8 cellular contexts compared by ENCODE assay signal in genomic region chr1:231241751-231242150, GRCh38. TPM values are rescaled to one million over a fixed set of nuclear protein-coding genes. Genes with fewer than 3 reads are reported as not detected.
DNase-seq lines count a peak whose midpoint lies in the region; ATAC-seq and TF ChIP-seq lines count a peak whose summit lies in the region.

No MANE protein-coding gene starts in this region.

- H3K4me1 Mint-ChIP-seq in Caco-2 (ENCODE audit: low read depth, unreplicated experiment) = peaks cover 44% of the 10 kb centered on the region
- H3K4me1 Mint-ChIP-seq in activated T-helper 17 cell treated with anti-CD3 and anti-CD28 coated beads, Interleukin-2, amount 50 U/mL, for 72 hours = peaks cover 19% of the 10 kb centered on the region

- no TSS peak for BruUV-seq in Caco-2 (replicated peaks; lab: Mats Ljungman, UMichigan)

- H3K4me2 ChIP-seq in MM.1S (ENCODE audit: low read depth, low read length) = peak overlapping the region; percentile 86
- H3K4me2 ChIP-seq in trophoblast cell (ENCODE audit: low read length) = peak overlapping the region; percentile 97

- H2AK5ac ChIP-seq in trophoblast cell (ENCODE audit: low read length) = no peak overlapping the region

- peak overlapping the region; percentile 26 for H3K18ac ChIP-seq in trophoblast cell (ENCODE audit: low read length)

- CTCF ChIA-PET in Caco-2 (lab: Charles Lee) = interaction anchor here (0.7 kb wide), 1 partner anchor 22 kb away, joined by 3 read pairs; no protein-coding TSS in a partner anchor

- H4K20me1 ChIP-seq in MM.1S (ENCODE audit: insufficient read depth, low read length) = no peaks in the 10 kb centered on the region

- H3K36me3 ChIP-seq in Caco-2 (ENCODE audit: control insufficient read depth, insufficient read depth, low read length) (peaks cover 1% of the 10 kb centered on the region; the same call in 1 of the 2 replicates), MM.1S (replicated peaks; ENCODE audit: insufficient read depth, low read length) (0 out of 2 replicates have a peak, but pooled peaks cover 3% of the 10 kb centered on the region), trophoblast cell (ENCODE audit: control insufficient read depth in 1 of 2, insufficient read depth in 2 of 2, low read length in 2 of 2) (peaks cover 6 to 9% of the 10 kb centered on the region in 2 experiments)

- H3K4me3 ChIP-seq in Caco-2 (ENCODE audit: low read depth, low read length) (peak overlapping the region; percentile 76), MM.1S (ENCODE audit: low read length) (peak overlapping the region; percentile 83), trophoblast cell (ENCODE audit: low read depth, low read length) (peak overlapping the region; percentile 79)

- H3K14ac ChIP-seq in trophoblast cell (ENCODE audit: low read length) = peak overlapping the region; percentile 28

- H3K27me3 ChIP-seq in Caco-2 (replicated peaks; ENCODE audit: control insufficient read depth, insufficient read depth, low read length) (no peaks in the 10 kb centered on the region), MM.1S (replicated peaks; ENCODE audit: insufficient read depth, low read length) (no peaks in the 10 kb centered on the region), trophoblast cell (ENCODE audit: insufficient read depth, low read length) (no peaks in the 10 kb centered on the region)

- no peak overlapping the region for H3K4ac ChIP-seq in trophoblast cell (ENCODE audit: low read depth, low read length)

- peak overlapping the region; percentile 85 for H3K9ac ChIP-seq in MM.1S (ENCODE audit: low read length)
- peak overlapping the region; percentile 68 for H3K9ac ChIP-seq in trophoblast cell (ENCODE audit: low read length)

- H3K9me3 ChIP-seq in Caco-2 (no peaks in the 10 kb centered on the region), MM.1S (replicated peaks; ENCODE audit: insufficient read depth, low read length) (no peaks in the 10 kb centered on the region), trophoblast cell (ENCODE audit: insufficient read depth, low read depth, low read length) (no peaks in the 10 kb centered on the region)

- peak overlapping the region; percentile 93 for H3K4me3 Mint-ChIP-seq in Caco-2 (ENCODE audit: unreplicated experiment)
- peak overlapping the region; percentile 94 for H3K4me3 Mint-ChIP-seq in activated T-helper 17 cell treated with anti-CD3 and anti-CD28 coated beads, Interleukin-2, amount 50 U/mL, for 72 hours

- no peaks in the 10 kb centered on the region for H3K9me2 ChIP-seq in MM.1S (replicated peaks; ENCODE audit: insufficient read depth, low read length)

- H3K9me3 Mint-ChIP-seq in Caco-2 (ENCODE audit: unreplicated experiment) = no peaks in the 10 kb centered on the region
- H3K9me3 Mint-ChIP-seq in activated T-helper 17 cell treated with anti-CD3 and anti-CD28 coated beads, Interleukin-2, amount 50 U/mL, for 72 hours = no peaks in the 10 kb centered on the region

- intact Hi-C loops in Caco-2 (cut with micrococcal nuclease; ENCODE audit: unreplicated experiment) = no loop called here
- intact Hi-C loops in Right ventricle myocardium superior (cut with DNase I) = no loop called here

- no peak overlapping the region for H3K23ac ChIP-seq in trophoblast cell (ENCODE audit: low read length)

- DNase-seq in Caco-2 (no peak), MM.1S (peak; percentile 28), Right ventricle myocardium superior (no peak), trophoblast cell (peak in 1 of 2 donors; percentile 33)

- H2BK5ac ChIP-seq in trophoblast cell (ENCODE audit: low read depth, low read length, poor library complexity) = no peak overlapping the region

- H4K12ac ChIP-seq in trophoblast cell (ENCODE audit: low read depth, low read length) = no peak overlapping the region

- no CpG with 5 or more reads among the region's 10 CpGs for WGBS in trophoblast cell (ENCODE audit: extremely low coverage, insufficient coverage, insufficient read length)

- peak overlapping the region; percentile 11 for H2BK120ac ChIP-seq in trophoblast cell (ENCODE audit: insufficient read depth, low read length, poor library complexity)

- H3K27me3 Mint-ChIP-seq in Caco-2 (ENCODE audit: insufficient read depth, unreplicated experiment) = no peaks in the 10 kb centered on the region
- no peaks in the 10 kb centered on the region for H3K27me3 Mint-ChIP-seq in activated T-helper 17 cell treated with anti-CD3 and anti-CD28 coated beads, Interleukin-2, amount 50 U/mL, for 72 hours

- peaks cover 59% of the 10 kb centered on the region for H3K36me3 Mint-ChIP-seq in Caco-2 (ENCODE audit: insufficient read depth, unreplicated experiment)
- H3K36me3 Mint-ChIP-seq in activated T-helper 17 cell treated with anti-CD3 and anti-CD28 coated beads, Interleukin-2, amount 50 U/mL, for 72 hours (ENCODE audit: low read depth) = peaks cover 49% of the 10 kb centered on the region

- H4K91ac ChIP-seq in trophoblast cell (ENCODE audit: low read depth, low read length) = peak overlapping the region; percentile 64

- H3K79me1 ChIP-seq in trophoblast cell (ENCODE audit: low read length) = peaks cover 9% of the 10 kb centered on the region

- peak overlapping the region; percentile 26; the same call in 1 of the 2 replicates for H3K27ac ChIP-seq in MM.1S (ENCODE audit: low read length)
- no peak overlapping the region for H3K27ac ChIP-seq in trophoblast cell (ENCODE audit: low read depth, low read length)

- peaks cover 75% of the 10 kb centered on the region for H3K79me2 ChIP-seq in MM.1S (ENCODE audit: low read length)
- peaks cover 12% of the 10 kb centered on the region for H3K79me2 ChIP-seq in trophoblast cell (ENCODE audit: control insufficient read depth, insufficient read depth, low read length, poor library complexity)

- peak overlapping the region; percentile 89 for H2AFZ ChIP-seq in MM.1S (ENCODE audit: low read length)
- H2AFZ ChIP-seq in trophoblast cell (ENCODE audit: insufficient read depth, low read length, poor library complexity) = peak overlapping the region; percentile 80

- H3F3A ChIP-seq in MM.1S (ENCODE audit: insufficient read depth, low read length) = no peaks in the 10 kb centered on the region

- peak; percentile 16 for ATAC-seq in GM21360 (IDR thresholded peaks at IDR 0.05; ENCODE audit: unreplicated experiment)
- ATAC-seq in activated T-helper 17 cell treated with anti-CD3 and anti-CD28 coated beads, Interleukin-2, amount 50 U/mL, for 72 hours (replicated peaks) = peak; percentile 30
- peak; percentile 36 for ATAC-seq in Right ventricle myocardium superior (ENCODE audit: poor library complexity)
- ATAC-seq in HG03439 (IDR thresholded peaks at IDR 0.05; ENCODE audit: unreplicated experiment) = no peak
- no peak for ATAC-seq in GM21737 (IDR thresholded peaks at IDR 0.05; ENCODE audit: unreplicated experiment)

- H2BK12ac ChIP-seq in trophoblast cell (ENCODE audit: low read length) = no peak overlapping the region

- peaks cover 28% of the 10 kb centered on the region for H3K4me1 ChIP-seq in Caco-2
- H3K4me1 ChIP-seq in MM.1S (ENCODE audit: low read length) = peaks cover 19% of the 10 kb centered on the region
- H3K4me1 ChIP-seq in trophoblast cell (ENCODE audit: control insufficient read depth in 1 of 2, insufficient read depth in 2 of 2, low read length in 2 of 2) = peaks cover 2 to 3% of the 10 kb centered on the region in 2 experiments

- POLR2A ChIA-PET in Caco-2 (lab: Charles Lee) = interaction anchor here (0.8 to 1.6 kb wide), 3 partner anchors 8 to 96 kb away, joined by 3 to 5 read pairs (median 4); partner anchors contain the start of genes EXOC8 and SPRTN

- peak in 1 of 2 experiments; percentile 9 for TF ChIP-seq CTCF in Caco-2 (IDR thresholded peaks at IDR 0.05; ENCODE audit: insufficient read depth in 1 of 2, low read depth in 1 of 2, low read length in 1 of 2, severe bottlenecking in 1 of 2, unreplicated experiment in 1 of 2)
- peak; percentile 19; the same call in 1 of the 2 replicates for TF ChIP-seq CTCF in MM.1S (IDR thresholded peaks at IDR 0.05; ENCODE audit: low read length)

- peak overlapping the region; percentile 98 for H4K8ac ChIP-seq in trophoblast cell (ENCODE audit: low read depth, low read length)

- peak overlapping the region; percentile 94 for H3K27ac Mint-ChIP-seq in Caco-2 (ENCODE audit: unreplicated experiment)
- peak overlapping the region; percentile 99 for H3K27ac Mint-ChIP-seq in activated T-helper 17 cell treated with anti-CD3 and anti-CD28 coated beads, Interleukin-2, amount 50 U/mL, for 72 hours

RNA-seq across cellular contexts. Expression of gene GNPAT, which starts 0.7 kb away (rescaled TPM):
- total RNA-seq in Caco-2 (2022) (64.4 and 72.8 TPM in 2 replicates), Right ventricle myocardium superior (61.0 TPM)
- total RNA-seq in activated T-helper 17 cell treated with anti-CD3 and anti-CD28 coated beads, Interleukin-2, amount 50 U/mL, for 72 hours = 10 to 100 TPM; 41.9 to 52.9 TPM
- 27.7 and 28.8 TPM in 2 replicates for polyA plus RNA-seq in trophoblast cell (2013)

Comparison
In these comparisons a context has a peak if more than half of its experiments do, and no peak if none do; other contexts are left out.
1. ATAC-seq: peak in GM21360 (single experiment), activated T-helper 17 cell treated with anti-CD3 and anti-CD28 coated beads, Interleukin-2, amount 50 U/mL, for 72 hours (single experiment) and Right ventricle myocardium superior (single experiment); none in HG03439 (single experiment) and GM21737 (single experiment).
2. Peak in every context shown above with its lines, with median percentiles within 50 percentile points of each other: H3K4me3 ChIP-seq.